In the genomic region with DNA sequence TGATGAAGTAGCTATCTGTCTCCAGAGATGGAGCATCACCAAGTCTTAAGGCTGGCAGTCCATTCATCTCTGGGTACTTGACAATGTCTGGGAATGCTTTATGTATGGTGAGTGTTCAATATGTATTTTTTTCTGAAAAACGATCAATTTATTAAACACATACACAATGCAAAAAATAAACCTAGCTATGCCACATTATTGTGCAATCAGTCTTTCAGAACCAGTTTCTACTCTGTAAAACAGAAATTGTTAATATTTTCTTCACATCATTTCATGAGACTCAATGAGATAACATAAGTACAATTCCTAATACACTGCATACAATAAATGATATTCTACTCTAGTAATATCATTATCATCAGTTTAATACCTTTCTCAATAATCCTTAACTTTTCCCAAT, we compare ENCODE assay signal across 26 cellular contexts.
"Had no signal": no experiment of that assay in that cellular context is flagged by ENCODE, and none has a peak within 500 bp of the region (broad histone marks: within the 10 kb centered on the region; RNA-seq: fewer than 3 reads in every experiment).

No MANE protein-coding gene starts in this region.

- H3K4me3 ChIP-seq: left ventricle myocardium inferior, lung, mucosa of descending colon, pancreas, right atrium auricular region, skin epidermis, stomach, testis, thyroid gland, transverse colon, upper lobe of left lung, vagina had no signal

- H3K27ac Mint-ChIP-seq: naive thymus-derived CD4-positive, alpha-beta T cell; natural killer cell treated with Interleukin-12 subunit alpha and Interleukin-12 subunit beta and Interleukin-15 and Interleukin-18, amount 100 ng/mL, for 72 hours; stimulated activated naive B cell treated with anti-CD40 and anti-IgM and Interleukin-4, amounts not matched to agents 10 μg/mL and 1 μg/mL and 100 μg/mL, for 72 hours had no signal

- H3K4me1 ChIP-seq: left ventricle myocardium inferior, pancreas, right atrium auricular region, stomach, testis, thyroid gland, upper lobe of left lung, vagina had no signal

- H3K4me1 Mint-ChIP-seq: stimulated activated naive B cell treated with anti-CD40 and anti-IgM and Interleukin-4, amounts not matched to agents 10 μg/mL and 1 μg/mL and 100 μg/mL, for 72 hours had no signal

- DNase-seq: islet precursor cell; left ventricle myocardium inferior; mesendoderm; midbrain; mucosa of descending colon; naive thymus-derived CD4-positive, alpha-beta T cell; nucleus accumbens; pancreas; stimulated activated CD4-positive, alpha-beta T cell treated with anti-CD3 and anti-CD28 coated beads, Interleukin-12 subunit alpha, Interleukin-12 subunit beta, amount 100 ng/mL, for 4 hours; stimulated activated CD4-positive, alpha-beta T cell treated with anti-CD3 and anti-CD28 coated beads, Interleukin-15, amount 100 ng/mL, for 24 hours; stimulated activated CD4-positive, alpha-beta T cell treated with anti-CD3 and anti-CD28 coated beads, Interleukin-2, amount 100 ng/mL, for 24 hours; stimulated activated CD4-positive, alpha-beta T cell treated with anti-CD3 and anti-CD28 coated beads, Interleukin-4, amount 100 ng/mL, for 1 hour; stimulated activated naive B cell treated with anti-CD40 and anti-IgM and Interleukin-4, amounts not matched to agents 10 μg/mL and 1 μg/mL and 100 μg/mL, for 72 hours; stimulated activated naive CD8-positive, alpha-beta T cell treated with anti-CD3 and anti-CD28 coated beads, Interleukin-15, Interleukin-2, amounts not matched to agents 100 U/mL and 50 U/mL, for 24 hours; stomach; testis; thyroid gland; transverse colon; upper lobe of left lung had no signal

- H3K27ac ChIP-seq: left ventricle myocardium inferior, pancreas, right atrium auricular region, skin epidermis, stomach, testis, thyroid gland, transverse colon, upper lobe of left lung, vagina had no signal

- H3K36me3 ChIP-seq: left ventricle myocardium inferior, pancreas, right atrium auricular region, thyroid gland, transverse colon, upper lobe of left lung, vagina had no signal

- FAIRE-seq: pancreas had no signal

- H3K9me3 Mint-ChIP-seq: natural killer cell treated with Interleukin-12 subunit alpha and Interleukin-12 subunit beta and Interleukin-15 and Interleukin-18, amount 100 ng/mL, for 72 hours had no signal

- H3K9me3 ChIP-seq: left ventricle myocardium inferior, mucosa of descending colon, pancreas, right atrium auricular region, stomach, testis, thyroid gland, transverse colon, upper lobe of left lung, vagina had no signal

- H3K27me3 Mint-ChIP-seq: naive thymus-derived CD4-positive, alpha-beta T cell; natural killer cell treated with Interleukin-12 subunit alpha and Interleukin-12 subunit beta and Interleukin-15 and Interleukin-18, amount 100 ng/mL, for 72 hours; stimulated activated naive B cell treated with anti-CD40 and anti-IgM and Interleukin-4, amounts not matched to agents 10 μg/mL and 1 μg/mL and 100 μg/mL, for 72 hours had no signal

- H3K27me3 ChIP-seq: pancreas, right atrium auricular region, stomach, testis, thyroid gland, transverse colon, upper lobe of left lung, vagina had no signal

- H3K4me3 Mint-ChIP-seq: naive thymus-derived CD4-positive, alpha-beta T cell; natural killer cell treated with Interleukin-12 subunit alpha and Interleukin-12 subunit beta and Interleukin-15 and Interleukin-18, amount 100 ng/mL, for 72 hours; neural crest cell; stimulated activated naive B cell treated with anti-CD40 and anti-IgM and Interleukin-4, amounts not matched to agents 10 μg/mL and 1 μg/mL and 100 μg/mL, for 72 hours had no signal

- ATAC-seq: naive thymus-derived CD4-positive, alpha-beta T cell; natural killer cell treated with Interleukin-12 subunit alpha and Interleukin-12 subunit beta and Interleukin-15 and Interleukin-18, amount 100 ng/mL, for 72 hours; pancreas; sciatic nerve; stimulated activated naive B cell treated with anti-CD40 and anti-IgM and Interleukin-4, amounts not matched to agents 10 μg/mL and 1 μg/mL and 100 μg/mL, for 72 hours; stimulated activated naive CD8-positive, alpha-beta T cell treated with anti-CD3 and anti-CD28 coated beads, Interleukin-15, Interleukin-2, amounts not matched to agents 100 U/mL and 50 U/mL, for 24 hours had no signal
